In genomic region chr1:2551544-2551943, GRCh38 we compare ENCODE assay signal across 6 cellular contexts. TPM values are rescaled to one million over a fixed set of nuclear protein-coding genes. Genes with fewer than 3 reads are reported as not detected.
"Had no signal": no experiment of that assay in that cellular context is flagged by ENCODE, and none has a peak within 500 bp of the region (broad histone marks: within the 10 kb centered on the region; RNA-seq: fewer than 3 reads in every experiment).

No MANE protein-coding gene starts in this region.

RNA-seq across cellular contexts. Expression of gene HES5, which starts 21.5 kb away (rescaled TPM):
- total RNA-seq: activated naive CD8-positive, alpha-beta T cell treated with anti-CD3 and anti-CD28 coated beads, Interleukin-2, amount 10 ng/mL, durations not matched to agents 7 days and 5 days; breast epithelium; omental fat pad; SJSA1; T-helper 1 cell treated with Interleukin-12 subunit alpha and Interleukin-12 subunit beta and Interleukin-4 antibody, amounts not matched to agents 30 ng/mL and 1 ng/mL, for 36 hours; WTC11 had no signal
